ENCODE assay signal across 20 cellular contexts in genomic region chr4:187726485-187726884, GRCh38.
"Had no signal": no experiment of that assay in that cellular context is flagged by ENCODE, and none has a peak within 500 bp of the region (broad histone marks: within the 10 kb centered on the region; RNA-seq: fewer than 3 reads in every experiment).

No MANE protein-coding gene starts in this region.

- DNase-seq: effector memory CD8-positive, alpha-beta T cell; erythroblast; esophagus squamous epithelium; foreskin melanocyte; glutamatergic neuron; heart right ventricle; hippocampal formation; left cardiac atrium; left lung; mesenchymal stem cell; mucosa of descending colon; naive B cell; pancreas; retina; right lobe of liver; small intestine; stimulated activated CD4-positive, alpha-beta T cell treated with anti-CD3 and anti-CD28 coated beads, Interleukin-15, amount 100 ng/mL, for 24 hours; stimulated activated CD4-positive, alpha-beta T cell treated with anti-CD3 and anti-CD28 coated beads, Interleukin-2, amount 100 ng/mL, for 48 hours; stimulated activated naive B cell treated with anti-CD40 and anti-IgM and Interleukin-4, amounts not matched to agents 10 μg/mL and 1 μg/mL and 100 μg/mL, for 72 hours; upper lobe of left lung had no signal
